ENCODE assay signal across 24 cellular contexts in the genomic region with DNA sequence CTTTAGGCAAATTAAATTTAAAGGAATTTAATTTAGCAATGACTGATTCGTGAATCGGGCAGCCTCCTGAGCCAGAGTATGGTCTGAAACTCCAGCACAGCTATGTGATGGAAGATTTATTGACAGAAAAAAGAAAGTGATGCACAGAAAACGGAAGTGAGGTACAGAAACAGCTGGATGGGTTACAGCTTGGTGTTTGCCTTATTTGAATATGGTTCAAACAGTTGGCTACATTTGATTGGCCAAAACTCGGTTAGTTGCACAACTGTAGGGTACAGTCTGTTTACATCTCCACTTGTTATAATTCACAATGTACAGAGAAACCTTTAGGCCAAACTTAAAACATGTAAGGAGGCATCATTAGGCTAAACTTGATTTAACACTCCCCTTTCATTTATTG.
"Had no signal": no experiment of that assay in that cellular context is flagged by ENCODE, and none has a peak within 500 bp of the region (broad histone marks: within the 10 kb centered on the region; RNA-seq: fewer than 3 reads in every experiment).

No MANE protein-coding gene starts in this region.

- H3K4me1 ChIP-seq: gastrocnemius medialis, lower lobe of right lung, psoas muscle, sigmoid colon, spleen, tibial nerve, upper lobe of right lung had no signal

- DNase-seq: cortex of kidney; endodermal cell; foreskin fibroblast; gastrocnemius medialis; head of caudate nucleus; left ventricle myocardium superior; lower lobe of right lung; naive thymus-derived CD8-positive, alpha-beta T cell; occipital lobe; ovary; posterior cingulate gyrus; psoas muscle; right cardiac atrium; sigmoid colon; spleen; stimulated activated CD4-positive, alpha-beta T cell treated with anti-CD3 and anti-CD28 coated beads, Interleukin-4, amount 100 ng/mL, for 4 hours; upper lobe of right lung had no signal

- H3K9me3 ChIP-seq: gastrocnemius medialis, ovary, sigmoid colon, thoracic aorta had no signal

- H3K27ac Mint-ChIP-seq: endodermal cell; naive thymus-derived CD8-positive, alpha-beta T cell; stimulated activated memory B cell treated with anti-CD40 and anti-IgM and Interleukin-4, amounts not matched to agents 10 μg/mL and 1 μg/mL and 100 μg/mL, for 72 hours; stimulated activated naive CD8-positive, alpha-beta T cell treated with anti-CD3 and anti-CD28 coated beads, Interleukin-15, Interleukin-2, amounts not matched to agents 100 ng/mL and 50 ng/mL, for 24 hours had no signal

- H3K27me3 Mint-ChIP-seq: naive thymus-derived CD8-positive, alpha-beta T cell; stimulated activated memory B cell treated with anti-CD40 and anti-IgM and Interleukin-4, amounts not matched to agents 10 μg/mL and 1 μg/mL and 100 μg/mL, for 72 hours; stimulated activated naive CD8-positive, alpha-beta T cell treated with anti-CD3 and anti-CD28 coated beads, Interleukin-15, Interleukin-2, amounts not matched to agents 100 ng/mL and 50 ng/mL, for 24 hours had no signal

- ATAC-seq: esophagus mucosa; gastrocnemius medialis; left ventricle myocardium superior; lower lobe of right lung; naive thymus-derived CD8-positive, alpha-beta T cell; psoas muscle; right cardiac atrium; stimulated activated memory B cell treated with anti-CD40 and anti-IgM and Interleukin-4, amounts not matched to agents 10 μg/mL and 1 μg/mL and 100 μg/mL, for 72 hours; upper lobe of right lung had no signal

- H3K4me3 Mint-ChIP-seq: endodermal cell; naive thymus-derived CD8-positive, alpha-beta T cell; stimulated activated memory B cell treated with anti-CD40 and anti-IgM and Interleukin-4, amounts not matched to agents 10 μg/mL and 1 μg/mL and 100 μg/mL, for 72 hours; stimulated activated naive CD8-positive, alpha-beta T cell treated with anti-CD3 and anti-CD28 coated beads, Interleukin-15, Interleukin-2, amounts not matched to agents 100 ng/mL and 50 ng/mL, for 24 hours had no signal

- H3K36me3 ChIP-seq: gastrocnemius medialis, lower lobe of right lung, ovary, sigmoid colon, spleen, thoracic aorta, tibial nerve, upper lobe of right lung had no signal

- H3K4me3 ChIP-seq: gastrocnemius medialis, lower lobe of right lung, ovary, psoas muscle, sigmoid colon, spleen, thoracic aorta, tibial nerve, upper lobe of right lung had no signal

- FAIRE-seq: keratinocyte had no signal

- H3K27ac ChIP-seq: epithelial cell of prostate, gastrocnemius medialis, lower lobe of right lung, ovary, psoas muscle, sigmoid colon, spleen, thoracic aorta, tibial nerve, upper lobe of right lung had no signal

- H3K27me3 ChIP-seq: gastrocnemius medialis, ovary, sigmoid colon, spleen, tibial nerve, upper lobe of right lung had no signal

- H3K36me3 Mint-ChIP-seq: stimulated activated memory B cell treated with anti-CD40 and anti-IgM and Interleukin-4, amounts not matched to agents 10 μg/mL and 1 μg/mL and 100 μg/mL, for 72 hours had no signal

- H3K4me1 Mint-ChIP-seq: naive thymus-derived CD8-positive, alpha-beta T cell; stimulated activated memory B cell treated with anti-CD40 and anti-IgM and Interleukin-4, amounts not matched to agents 10 μg/mL and 1 μg/mL and 100 μg/mL, for 72 hours had no signal
